8 cellular contexts compared by ENCODE assay signal in genomic region chr2:181891966-181892794, GRCh38. TPM values are rescaled to one million over a fixed set of nuclear protein-coding genes. Genes with fewer than 3 reads are reported as not detected.
A peak's percentile ranks its signal among the peaks of the same experiment; 100 is the strongest.
DNase-seq lines count a peak whose midpoint lies in the region; ATAC-seq, FAIRE-seq and TF ChIP-seq lines count a peak whose summit lies in the region.

No MANE protein-coding gene starts in this region.

- TF ChIP-seq CTCF in pancreas (IDR thresholded peaks at IDR 0.05), result no peak
- peak in 2 of 6 experiments; percentile 25 to 43 for TF ChIP-seq CTCF in upper lobe of left lung (IDR thresholded peaks at IDR 0.05)

- DNase-seq in GF-D8 (lab: John Stamatoyannopoulos, UW), result peak; percentile 43
- DNase-seq in KG1 (lab: John Stamatoyannopoulos, UW), result peak; percentile 70
- DNase-seq in SK-N-DZ (ENCODE audit: low spot score), result peak; percentile 85
- DNase-seq in activated naive CD4-positive, alpha-beta T cell treated with anti-CD3 and anti-CD28 coated beads, Interleukin-2, amount 50 U/mL, for 16 hours, result peak; percentile 63
- peak; percentile 42 to 86 (median 66) for DNase-seq in head of caudate nucleus
- peak; percentile 57 to 92 (median 76) for DNase-seq in pancreas
- DNase-seq in upper lobe of left lung, result peak; percentile 76 to 94

- 0 to 1% methylated on average over 73 to 83 of the region's 83 CpGs for WGBS in pancreas, 2 donors
- 0% methylated on average over 3 to 59 of the region's 83 CpGs for WGBS in upper lobe of left lung, 2 donors

- H3K27me3 ChIP-seq in pancreas (no peaks in the 10 kb centered on the region), upper lobe of left lung (no peaks in the 10 kb centered on the region)

- TF ChIP-seq POLR2A in upper lobe of left lung (IDR thresholded peaks at IDR 0.05), result peak in 2 of 4 donors; percentile 52 to 73

- H3K4me1 ChIP-seq in pancreas (peaks cover 9 to 12% (median 11%) of the 10 kb centered on the region in 3 donors), upper lobe of left lung (peaks cover 35 to 46% (median 38%) of the 10 kb centered on the region in 4 donors)

- intact Hi-C loops in head of caudate nucleus (cut with DNase I), result loop anchor here (5.0 kb wide), 2 partner anchors 50 to 150 kb away; no protein-coding TSS in a partner anchor
- intact Hi-C loops in pancreas (cut with DNase I), result loop anchor here in 1 of 3 donors (10.0 kb wide), 1 partner anchor 47 kb away; no protein-coding TSS in a partner anchor

- H3K27ac ChIP-seq in pancreas (peak overlapping the region; percentile 94 to 100 (median 98)), upper lobe of left lung (peak overlapping the region; percentile 98 to 99 (median 99))

- H3K9me3 ChIP-seq in pancreas (no peaks in the 10 kb centered on the region), upper lobe of left lung (no peaks in the 10 kb centered on the region)

- no peak for FAIRE-seq in pancreas (lab: Jason Lieb, UNC)

- ATAC-seq in GM21786 (IDR thresholded peaks at IDR 0.05; ENCODE audit: unreplicated experiment) (peak; percentile 57), pancreas (peak; percentile 48 to 68 (median 53)), upper lobe of left lung (ENCODE audit: low FRiP score in 2 of 2) (peak; percentile 85 to 86)

- no peak for TF ChIP-seq EP300 in upper lobe of left lung (IDR thresholded peaks at IDR 0.05)

- H3K4me3 ChIP-seq in pancreas (peak overlapping the region; percentile 70 to 80 (median 78)), upper lobe of left lung (peak overlapping the region; percentile 74 to 91 (median 85))

- peaks cover 0 to 3% (median 0%) of the 10 kb centered on the region in 3 donors for H3K36me3 ChIP-seq in pancreas
- peaks cover 0 to 6% (median 0%) of the 10 kb centered on the region in 4 donors for H3K36me3 ChIP-seq in upper lobe of left lung

RNA-seq across cellular contexts. Expression of gene ITPRID2, which starts 0.7 kb away (rescaled TPM):
- 29.5 and 47.1 TPM in 2 replicates for polyA plus RNA-seq in SK-N-DZ (2014; cell fraction: cytosol; rRNA removed)
- 49.5 and 63.1 TPM in 2 replicates for polyA plus RNA-seq in SK-N-DZ (2014; cell fraction: nucleus; rRNA removed)
- total RNA-seq in pancreas, result 100 to 1,000 TPM; 304 to 497 (median 336) TPM
- 10 to 100 TPM; 85.6 to 99.0 TPM for polyA plus RNA-seq in pancreas
- 100 to 1,000 TPM; 125 to 770 (median 214) TPM for total RNA-seq in upper lobe of left lung

Comparison
In these comparisons a context has a peak if more than half of its experiments do, and no peak if none do; other contexts are left out.
1. Peak in every context shown above with its lines: DNase-seq, ATAC-seq, H3K4me3 ChIP-seq and H3K27ac ChIP-seq.